In the genomic region with DNA sequence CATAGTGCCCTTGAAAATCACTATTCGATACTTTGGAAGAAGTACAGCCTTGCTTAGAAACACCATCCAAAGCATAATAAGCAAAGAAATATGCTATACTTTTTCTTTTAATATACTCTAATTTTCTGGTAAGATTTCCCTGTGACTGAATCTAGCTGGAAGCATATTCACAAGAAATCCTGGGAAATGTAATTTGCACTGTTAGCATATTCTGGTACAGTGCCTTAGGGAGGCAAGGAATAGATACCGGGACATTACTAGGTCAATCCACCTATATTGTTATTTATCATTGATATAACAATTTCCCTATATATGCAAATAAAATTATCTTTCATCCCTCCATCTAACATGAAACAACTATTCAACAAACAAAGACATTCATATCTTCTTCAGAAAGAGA, we compare ENCODE assay signal across 33 cellular contexts.
"Had no signal": no experiment of that assay in that cellular context is flagged by ENCODE, and none has a peak within 500 bp of the region (broad histone marks: within the 10 kb centered on the region; RNA-seq: fewer than 3 reads in every experiment).

No MANE protein-coding gene starts in this region.

- H3K36me3 ChIP-seq: adrenal gland, ascending aorta, brain microvascular endothelial cell, breast epithelium, cardiac muscle cell had no signal

- H3K27ac ChIP-seq: adrenal gland, ascending aorta, body of pancreas, brain microvascular endothelial cell, breast epithelium, cardiac muscle cell had no signal

- H3K9me3 ChIP-seq: adrenal gland, ascending aorta, body of pancreas, breast epithelium had no signal

- DNase-seq: activated effector memory CD4-positive, alpha-beta T cell treated with anti-CD3 and anti-CD28 coated beads, Interleukin-2, amount 50 U/mL, for 16 hours; activated effector memory CD4-positive, alpha-beta T cell treated with Interleukin-2 at 50 U/mL for 16 hours; activated gamma-delta T cell; activated gamma-delta T cell treated with Interleukin-2 at 50 U/mL for 16 hours; activated naive CD4-positive, alpha-beta T cell treated with anti-CD3 and anti-CD28 coated beads for 36 hours; activated naive CD4-positive, alpha-beta T cell treated with anti-CD3 and anti-CD28 coated beads, Interleukin-2, amount 10 ng/mL, durations not matched to agents 7 days and 5 days; activated naive CD4-positive, alpha-beta T cell treated with anti-CD3 and anti-CD28 coated beads, Interleukin-2, amount 50 U/mL, for 16 hours; activated naive CD4-positive, alpha-beta T cell treated with Interleukin-2 at 50 U/mL for 16 hours; activated naive CD8-positive, alpha-beta T cell treated with anti-CD3 and anti-CD28 coated beads for 36 hours; activated naive CD8-positive, alpha-beta T cell treated with anti-CD3 and anti-CD28 coated beads, Interleukin-2, amount 10 ng/mL, durations not matched to agents 7 days and 5 days; activated naive CD8-positive, alpha-beta T cell treated with anti-CD3 and anti-CD28 coated beads, Interleukin-2, amount 50 U/mL, for 24 hours; activated T-cell treated with anti-CD3 and anti-CD28 coated beads, Interleukin-2, amount 50 U/mL, for 1 hour; activated T-cell treated with anti-CD3 and anti-CD28 coated beads, Interleukin-2, amount 50 U/mL, for 24 hours; activated T-cell treated with anti-CD3 and anti-CD28 coated beads, Interleukin-2, amount 50 U/mL, for 4 hours; activated T-cell treated with anti-CD3 and anti-CD28 coated beads, Interleukin-2, amount 50 U/mL, for 48 hours; activated T-cell treated with anti-CD3 and anti-CD28 coated beads, Interleukin-2, amount 50 U/mL, for 72 hours; adrenal gland; amniotic stem cell; amygdala; anterior cingulate cortex; aorta; body of pancreas; brain microvascular endothelial cell; caudate nucleus; central memory CD4-positive, alpha-beta T cell; cerebellar nuclear complex had no signal

- FAIRE-seq: astrocyte, bronchial epithelial cell had no signal

- ATAC-seq: activated naive CD4-positive, alpha-beta T cell treated with anti-CD3 and anti-CD28 coated beads, Interleukin-2, amount 50 U/mL, for 72 hours; activated naive CD8-positive, alpha-beta T cell treated with anti-CD3 and anti-CD28 coated beads, Interleukin-2, amount 50 U/mL, for 24 hours; activated T-cell treated with anti-CD3 and anti-CD28 coated beads, Interleukin-2, amount 50 U/mL, for 4 hours; activated T-cell treated with anti-CD3 and anti-CD28 coated beads, Interleukin-2, amount 50 U/mL, for 72 hours; activated T-helper 17 cell treated with anti-CD3 and anti-CD28 coated beads, Interleukin-2, amount 50 U/mL, for 72 hours; body of pancreas had no signal

- H3K4me1 ChIP-seq: adrenal gland, ascending aorta, body of pancreas, breast epithelium had no signal

- H3K27me3 ChIP-seq: adrenal gland, ascending aorta, body of pancreas, brain microvascular endothelial cell, breast epithelium, cardiac muscle cell had no signal

- H3K4me3 ChIP-seq: adrenal gland, ascending aorta, body of pancreas, breast epithelium, cardiac muscle cell had no signal
